ENCODE assay signal across 9 cellular contexts in genomic region chr16:89422905-89423630, GRCh38.
A peak's percentile ranks its signal among the peaks of the same experiment; 100 is the strongest.
DNase-seq lines count a peak whose midpoint lies in the region; ATAC-seq, FAIRE-seq and TF ChIP-seq lines count a peak whose summit lies in the region.
"Had no signal": no experiment of that assay in that cellular context is flagged by ENCODE, and none has a peak within 500 bp of the region (broad histone marks: within the 10 kb centered on the region; RNA-seq: fewer than 3 reads in every experiment).

No MANE protein-coding gene starts in this region.

- H3K27me3 ChIP-seq in SK-N-SH (ENCODE audit: insufficient read depth): no peaks in the 10 kb centered on the region
- no peaks in the 10 kb centered on the region for H3K27me3 ChIP-seq in K562 (ENCODE audit: control insufficient read depth in 2 of 2, insufficient read depth in 2 of 2, low read length in 2 of 2)

- H3K79me2 ChIP-seq in SK-N-SH (ENCODE audit: insufficient read depth) (peaks cover 94% of the 10 kb centered on the region), K562 (ENCODE audit: control insufficient read depth, insufficient read depth, low read length) (peaks cover 95% of the 10 kb centered on the region)

- no peaks in the 10 kb centered on the region for H3K9me2 ChIP-seq in SK-N-SH

- intact Hi-C loops in K562 (cut with micrococcal nuclease): no loop called here

- in situ Hi-C loops in K562 (cut with MboI) (no loop called here), G401 (cut with HindIII; ENCODE audit: low sequenced_read_pairs) (no loop called here)

- no peak for TF ChIP-seq RAD21 in SK-N-SH (IDR thresholded peaks at IDR 0.05; ENCODE audit: low read length)
- TF ChIP-seq RAD21 in K562 (CRISPR knock-in tag; conservative IDR thresholded peaks at IDR 0.05 in 1 of 2, IDR thresholded peaks at IDR 0.05 in 1 of 2): no peak

- H3K4me1 ChIP-seq in SK-N-SH (ENCODE audit: control insufficient read depth in 1 of 2, insufficient read depth in 2 of 2, low read depth in 1 of 2, low read length in 1 of 2): peaks cover 3 to 10% of the 10 kb centered on the region in 2 experiments; a peak in 2 of 4 replicates
- H3K4me1 ChIP-seq in K562 (replicated peaks in 1 of 2; ENCODE audit: control insufficient read depth in 2 of 2, insufficient read depth in 2 of 2, low read length in 2 of 2): peaks cover 6 to 8% of the 10 kb centered on the region in 2 experiments; a peak in 3 of 5 replicates

- H3K4me2 ChIP-seq in SK-N-SH: 0 out of 2 replicates have a peak overlapping the region, but pooled peaks have one; percentile 8
- H3K4me2 ChIP-seq in K562 (ENCODE audit: insufficient read depth, low read length): no peak overlapping the region

- no peak for TF ChIP-seq POLR2A in K562 (conservative IDR thresholded peaks at IDR 0.05)

- DNase-seq in GM18507 (ENCODE audit: extremely low spot score, insufficient read length, low read depth) (peak; percentile 58), SK-N-SH (no peak), K562 (ENCODE audit: extremely low read depth in 1 of 4, low spot score in 3 of 4) (no peak), non-pigmented ciliary epithelial cell (ENCODE audit: low read depth) (peak; percentile 48), inferior parietal cortex (ENCODE audit: extremely low spot score) (no peak), NCI-H2081 (lab: John Stamatoyannopoulos, UW) (no peak), G401 (ENCODE audit: low spot score) (no peak)

- ATAC-seq in HG02759 (IDR thresholded peaks at IDR 0.05; ENCODE audit: unreplicated experiment) (peak; percentile 75), K562 (peak; percentile 40)

- H3K27ac ChIP-seq in SK-N-SH (ENCODE audit: low read depth in 2 of 2, low read length in 1 of 2) (peak overlapping the region in 1 of 2 experiments; percentile 46; a peak in 3 of 4 replicates), K562 (ENCODE audit: extremely low read depth, low read depth, low read length) (no peak overlapping the region)
- H3K27ac ChIP-seq: SK-N-MC had no signal

- BruUV-seq in K562 (replicated peaks; lab: Mats Ljungman, UMichigan): no TSS peak

- 58% methylated on average over 11 of the region's 16 CpGs for WGBS in SK-N-SH (ENCODE audit: low lambda C conversion rate)
- 75% methylated on average over 16 of the region's 16 CpGs for WGBS in K562 (ENCODE audit: insufficient coverage, low coverage, missing lambda C conversion rate)

- no peaks in the 10 kb centered on the region for H3K9me1 ChIP-seq in K562 (ENCODE audit: control insufficient read depth, insufficient read depth, low read length)

- H3K9me3 ChIP-seq in SK-N-SH: no peaks in the 10 kb centered on the region
- no peaks in the 10 kb centered on the region for H3K9me3 ChIP-seq in K562 (replicated peaks; ENCODE audit: control insufficient read depth, insufficient read depth, low read depth, low read length)

- CTCF ChIA-PET in SK-N-SH (lab: Yijun Ruan, JAX) (interaction anchor here (1.5 kb wide), 1 partner anchor 12 kb away, joined by 3 read pairs; no protein-coding TSS in a partner anchor), K562 (lab: Yijun Ruan, JAX; ENCODE audit: low intra/inter-chr PET ratio) (no interaction called here)

- POLR2A ChIA-PET in SK-N-SH (lab: Yijun Ruan, JAX): no interaction called here
- POLR2A ChIA-PET in K562 (lab: Yijun Ruan, JAX): interaction anchor here (0.9 to 1.6 kb wide), 2 partner anchors 10 kb away, joined by 3 read pairs; no protein-coding TSS in a partner anchor

- H3K36me3 ChIP-seq in SK-N-SH (replicated peaks in 1 of 2; ENCODE audit: control insufficient read depth in 1 of 2, insufficient read depth in 2 of 2, low read length in 1 of 2) (peaks cover 0 to 10% of the 10 kb centered on the region in 2 experiments), K562 (ENCODE audit: control insufficient read depth, insufficient read depth, low read length) (peaks cover 55% of the 10 kb centered on the region)

- H3K4me3 ChIP-seq in SK-N-SH (ENCODE audit: low read depth in 2 of 2, low read length in 1 of 2): no peak overlapping the region
- no peak overlapping the region for H3K4me3 ChIP-seq in K562
- H3K4me3 ChIP-seq: SK-N-MC had no signal

- no peak for TF ChIP-seq EP300 in SK-N-SH (IDR thresholded peaks at IDR 0.05; ENCODE audit: borderline replicate concordance in 1 of 2, low read depth in 1 of 2, low read length in 1 of 2)
- no peak for TF ChIP-seq EP300 in K562 (IDR thresholded peaks at IDR 0.05; ENCODE audit: low read length)

- FAIRE-seq in GM18507 (lab: Jason Lieb, UNC) (no peak), K562 (lab: Jason Lieb, UNC) (no peak)

- H3F3A ChIP-seq in SK-N-SH (replicated peaks; ENCODE audit: insufficient read depth): peaks cover 20% of the 10 kb centered on the region

- H2AFZ ChIP-seq in SK-N-SH (ENCODE audit: low read depth): no peak overlapping the region
- no peak overlapping the region for H2AFZ ChIP-seq in K562 (ENCODE audit: low read depth, low read length)

- no peak for TF ChIP-seq CTCF in SK-N-SH (IDR thresholded peaks at IDR 0.05)
- no peak for TF ChIP-seq CTCF in K562 (IDR thresholded peaks at IDR 0.05 in 2 of 3, conservative IDR thresholded peaks at IDR 0.05 in 1 of 3; ENCODE audit: insufficient read depth in 2 of 3, low read depth in 1 of 3, low read length in 3 of 3)

- peaks cover 98% of the 10 kb centered on the region for H4K20me1 ChIP-seq in SK-N-SH (ENCODE audit: insufficient read depth)
- peaks cover 74% of the 10 kb centered on the region for H4K20me1 ChIP-seq in K562 (replicated peaks; ENCODE audit: control insufficient read depth, insufficient read depth, low read length)

- H3K9ac ChIP-seq in SK-N-SH: no peak overlapping the region
- H3K9ac ChIP-seq in K562 (ENCODE audit: insufficient read depth in 1 of 2, low read depth in 2 of 2, low read length in 2 of 2): peak overlapping the region in 1 of 2 experiments; percentile 55; a peak in 2 of 4 replicates

TF ChIP-seq in SK-N-SH, 30 proteins besides CTCF, POLR2A, EP300 and RAD21 (continues in another document):
- TF ChIP-seq FOXJ3 (CRISPR knock-in tag; IDR thresholded peaks at IDR 0.05) (no peak), NFIC (IDR thresholded peaks at IDR 0.05; ENCODE audit: borderline replicate concordance) (no peak), PBX3 (IDR thresholded peaks at IDR 0.05) (peak; percentile 70), SIN3A (IDR thresholded peaks at IDR 0.05; ENCODE audit: borderline replicate concordance, low read depth, low read length) (peak; percentile 12; the same call in 1 of the 2 replicates), MAX (IDR thresholded peaks at IDR 0.05; ENCODE audit: low read depth) (0 out of 2 replicates have a peak, but pooled peaks have one; percentile 37)

TF ChIP-seq in K562, 482 proteins besides CTCF, POLR2A, EP300 and RAD21:
- TF ChIP-seq IRF1 (CRISPR knock-in tag; IDR thresholded peaks at IDR 0.05; ENCODE audit: borderline replicate concordance) (no peak), ZNF655 (CRISPR knock-in tag; IDR thresholded peaks at IDR 0.05) (no peak), POLR2G (IDR thresholded peaks at IDR 0.05; ENCODE audit: low read depth, low read length) (peak; percentile 55), ELK3 (CRISPR knock-in tag; IDR thresholded peaks at IDR 0.05) (no peak), ZBTB33 (CRISPR knock-in tag; IDR thresholded peaks at IDR 0.05) (peak; percentile 39; the same call in 1 of the 2 replicates), RBM22 (IDR thresholded peaks at IDR 0.05; ENCODE audit: low read depth, low read length, poor library complexity, severe bottlenecking) (peak; percentile 51), PTBP1 (IDR thresholded peaks at IDR 0.05; ENCODE audit: low read depth, low read length) (no peak)

Comparison
In these comparisons a context has a peak if more than half of its experiments do, and no peak if none do; other contexts are left out.
1. DNase-seq: peak in GM18507 (single experiment) and non-pigmented ciliary epithelial cell (single experiment); none in SK-N-SH (single experiment), K562 (0 of 4), inferior parietal cortex (single experiment), NCI-H2081 (0 of 2) and G401 (single experiment).